12 cellular contexts compared by ENCODE assay signal in genomic region chr14:89324501-89325298, GRCh38.
DNase-seq lines count a peak whose midpoint lies in the region; ATAC-seq, FAIRE-seq and TF ChIP-seq lines count a peak whose summit lies in the region.
"Had no signal": no experiment of that assay in that cellular context is flagged by ENCODE, and none has a peak within 500 bp of the region (broad histone marks: within the 10 kb centered on the region; RNA-seq: fewer than 3 reads in every experiment).

No MANE protein-coding gene starts in this region.

- H2BK120ac ChIP-seq in H1 (replicated peaks; ENCODE audit: low read depth, low read length) = no peak overlapping the region

- H2BK12ac ChIP-seq in H1 (ENCODE audit: low read depth, low read length) = no peak overlapping the region

- WGBS in H1 (ENCODE audit: extremely low coverage in 1 of 2, insufficient coverage in 1 of 2, insufficient read length in 1 of 2, insufficient replicate concordance in 2 of 2, low coverage in 1 of 2, low lambda C conversion rate in 2 of 2, missing lambda C conversion rate in 1 of 2), 2 experiments = 86% methylated on average over 7 of the region's 9 CpGs; no CpG with 5 or more reads in 1 of the 2 experiments

- no peak overlapping the region for H3K27ac ChIP-seq in H1 (ENCODE audit: low read depth, low read length)
- H3K27ac ChIP-seq: vagina had no signal

- H4K8ac ChIP-seq in H1 (ENCODE audit: extremely low read depth, insufficient read depth, low read length) = no peak overlapping the region

- intact Hi-C loops in activated T-helper 2 cell treated with anti-CD3 and anti-CD28 coated beads, Interferon-gamma antibody, Interleukin-2, Interleukin-4, amounts not matched to agents 10 μg/mL and 5 μg/mL and 100 μg/mL, durations not matched to agents 14 hours and 24 hours and 36 hours (cut with micrococcal nuclease) = no loop called here
- intact Hi-C loops in posterior cingulate gyrus (cut with DNase I) = no loop called here

- H2BK15ac ChIP-seq in H1 (ENCODE audit: low read length) = no peak overlapping the region

- TF ChIP-seq POLR2A in H1 (IDR thresholded peaks at IDR 0.05; ENCODE audit: control extremely low read depth in 1 of 2, low read depth in 2 of 2, low read length in 2 of 2) = no peak

- no peak overlapping the region for H3K18ac ChIP-seq in H1 (ENCODE audit: extremely low read depth, low read length)

- no peak overlapping the region for H3K23ac ChIP-seq in H1 (ENCODE audit: insufficient read length)

- no peak overlapping the region; a peak in 1 of 7 replicates for H3K9ac ChIP-seq in H1 (replicated peaks in 1 of 4; ENCODE audit: extremely low read depth in 1 of 4, low read depth in 3 of 4, low read length in 3 of 4)

- H3K4me1 ChIP-seq in H1 (replicated peaks in 1 of 4; ENCODE audit: control insufficient read depth in 3 of 4, insufficient read depth in 4 of 4, low read length in 3 of 4) = no peaks in the 10 kb centered on the region; a peak in 1 of 7 replicates

- H3K79me2 ChIP-seq in H1 (ENCODE audit: control insufficient read depth in 1 of 2, insufficient read depth in 2 of 2, low read length in 2 of 2) = peaks cover 7 to 87% of the 10 kb centered on the region in 2 experiments

- H3K36me3 Mint-ChIP-seq in activated T-helper 2 cell treated with anti-CD3 and anti-CD28 coated beads, Interferon-gamma antibody, Interleukin-2, Interleukin-4, amounts not matched to agents 10 μg/mL and 5 μg/mL and 100 μg/mL, durations not matched to agents 14 hours and 24 hours and 36 hours (ENCODE audit: low read depth) = peaks cover 37% of the 10 kb centered on the region
- peaks cover 24% of the 10 kb centered on the region for H3K36me3 Mint-ChIP-seq in endothelial cell (ENCODE audit: low read depth, unreplicated experiment)

- peaks cover 4% of the 10 kb centered on the region for H3K9me3 Mint-ChIP-seq in activated T-helper 2 cell treated with anti-CD3 and anti-CD28 coated beads, Interferon-gamma antibody, Interleukin-2, Interleukin-4, amounts not matched to agents 10 μg/mL and 5 μg/mL and 100 μg/mL, durations not matched to agents 14 hours and 24 hours and 36 hours
- no peaks in the 10 kb centered on the region for H3K9me3 Mint-ChIP-seq in endothelial cell (ENCODE audit: unreplicated experiment)

- peak; percentile 24 for FAIRE-seq in GM18507 (lab: Jason Lieb, UNC)
- no peak for FAIRE-seq in H1 (lab: Jason Lieb, UNC)
- FAIRE-seq: D721Med had no signal

- no peak overlapping the region for H2AK5ac ChIP-seq in H1 (ENCODE audit: low read depth, low read length)

- ATAC-seq in GM21447 (IDR thresholded peaks at IDR 0.05; ENCODE audit: unreplicated experiment) (peak; percentile 45), HG03342 (IDR thresholded peaks at IDR 0.05; ENCODE audit: unreplicated experiment) (peak; percentile 74), esophagus mucosa (no peak)

- POLR2A ChIA-PET in H1 (lab: Charles Lee; ENCODE audit: partially characterized antibody) = interaction anchor here (0.7 kb wide), 1 partner anchor 9 kb away, joined by 3 read pairs; no protein-coding TSS in a partner anchor

- no peak for TF ChIP-seq RAD21 in H1 (IDR thresholded peaks at IDR 0.05 in 1 of 2, conservative IDR thresholded peaks at IDR 0.05 in 1 of 2; ENCODE audit: low read depth in 2 of 2, low read length in 2 of 2)

- TF ChIP-seq EP300 in H1 (IDR thresholded peaks at IDR 0.05; ENCODE audit: borderline replicate concordance in 1 of 2, low read depth in 2 of 2, low read length in 2 of 2) = no peak

- no peak overlapping the region for H2BK20ac ChIP-seq in H1 (ENCODE audit: low read length)

- H3K79me1 ChIP-seq in H1 (ENCODE audit: low read depth, low read length) = peaks cover 8% of the 10 kb centered on the region

- H3K27ac Mint-ChIP-seq in activated T-helper 2 cell treated with anti-CD3 and anti-CD28 coated beads, Interferon-gamma antibody, Interleukin-2, Interleukin-4, amounts not matched to agents 10 μg/mL and 5 μg/mL and 100 μg/mL, durations not matched to agents 14 hours and 24 hours and 36 hours = no peak overlapping the region
- H3K27ac Mint-ChIP-seq in endothelial cell (ENCODE audit: unreplicated experiment) = no peak overlapping the region

- DNase-seq in GM18507 (ENCODE audit: extremely low spot score, insufficient read length, low read depth) (no peak), H1 (ENCODE audit: low read depth in 1 of 2, low spot score in 2 of 2) (no peak), endothelial cell (ENCODE audit: low spot score) (no peak), posterior cingulate gyrus (no peak)
- DNase-seq in activated T-helper 2 cell treated with anti-CD3 and anti-CD28 coated beads, Interferon-gamma antibody, Interleukin-2, Interleukin-4, amounts not matched to agents 10 μg/mL and 5 μg/mL and 100 μg/mL, durations not matched to agents 14 hours and 24 hours and 36 hours (ENCODE audit: low spot score) = no peak
- DNase-seq: foreskin melanocyte, NCI-H1048 had no signal

- H3K4me3 Mint-ChIP-seq in activated T-helper 2 cell treated with anti-CD3 and anti-CD28 coated beads, Interferon-gamma antibody, Interleukin-2, Interleukin-4, amounts not matched to agents 10 μg/mL and 5 μg/mL and 100 μg/mL, durations not matched to agents 14 hours and 24 hours and 36 hours (ENCODE audit: low read depth) = no peak overlapping the region
- no peak overlapping the region for H3K4me3 Mint-ChIP-seq in endothelial cell (ENCODE audit: unreplicated experiment)

- H2BK5ac ChIP-seq in H1 (ENCODE audit: low read depth, low read length) = peak overlapping the region; percentile 77; the same call in 1 of the 2 replicates

- H3K4me1 Mint-ChIP-seq in activated T-helper 2 cell treated with anti-CD3 and anti-CD28 coated beads, Interferon-gamma antibody, Interleukin-2, Interleukin-4, amounts not matched to agents 10 μg/mL and 5 μg/mL and 100 μg/mL, durations not matched to agents 14 hours and 24 hours and 36 hours (ENCODE audit: low read depth) = peaks cover 30% of the 10 kb centered on the region
- H3K4me1 Mint-ChIP-seq in endothelial cell (ENCODE audit: unreplicated experiment) = peaks cover 4% of the 10 kb centered on the region

- H2AFZ ChIP-seq in H1 (ENCODE audit: low read length) = no peak overlapping the region

- no peak overlapping the region for H3K4me2 ChIP-seq in H1 (ENCODE audit: insufficient read depth in 1 of 2, low read depth in 2 of 2, low read length in 2 of 2)

- CTCF ChIA-PET in H1 (lab: Charles Lee; ENCODE audit: partially characterized antibody) = interaction anchor here (0.5 to 1.5 kb wide), 3 partner anchors 11 to 614 kb away, joined by 3 to 5 read pairs (median 3); no protein-coding TSS in a partner anchor

- no peaks in the 10 kb centered on the region for H3K27me3 Mint-ChIP-seq in activated T-helper 2 cell treated with anti-CD3 and anti-CD28 coated beads, Interferon-gamma antibody, Interleukin-2, Interleukin-4, amounts not matched to agents 10 μg/mL and 5 μg/mL and 100 μg/mL, durations not matched to agents 14 hours and 24 hours and 36 hours (ENCODE audit: low read depth)
- no peaks in the 10 kb centered on the region for H3K27me3 Mint-ChIP-seq in endothelial cell (ENCODE audit: unreplicated experiment)

- no peak overlapping the region for H3K4me3 ChIP-seq in H1 (ENCODE audit: extremely low read depth in 1 of 4, insufficient read depth in 2 of 4, low read depth in 3 of 4, low read length in 4 of 4)
- H3K4me3 ChIP-seq: vagina had no signal

- no peak overlapping the region for H3K14ac ChIP-seq in H1 (ENCODE audit: insufficient read length)

- peaks cover 0 to 36% (median 11%) of the 10 kb centered on the region in 4 experiments; a peak in 7 of 8 replicates for H3K36me3 ChIP-seq in H1 (ENCODE audit: control insufficient read depth in 2 of 4, insufficient read depth in 4 of 4, low read length in 3 of 4)
- H3K36me3 ChIP-seq: vagina had no signal

- no peak overlapping the region for H3K4ac ChIP-seq in H1 (replicated peaks; ENCODE audit: insufficient read length, low read depth, low read length)

- H3K9me3 ChIP-seq in H1 (ENCODE audit: insufficient read depth in 2 of 2, low read depth in 1 of 2, low read length in 1 of 2) = peaks cover 9 to 10% of the 10 kb centered on the region in 2 experiments; a peak in 3 of 4 replicates
- H3K9me3 ChIP-seq: vagina had no signal

- TF ChIP-seq CTCF in H1 (IDR thresholded peaks at IDR 0.05; ENCODE audit: control extremely low read depth in 1 of 3, insufficient read depth in 1 of 3, low read depth in 1 of 3, low read length in 3 of 3) (no peak), endothelial cell (IDR thresholded peaks at IDR 0.05; ENCODE audit: unreplicated experiment) (no peak)

- H3K27me3 ChIP-seq in H1 (replicated peaks in 1 of 4; ENCODE audit: control insufficient read depth in 3 of 4, extremely low read depth in 1 of 4, insufficient read depth in 3 of 4, low read length in 3 of 4) = no peaks in the 10 kb centered on the region
- H3K27me3 ChIP-seq: vagina had no signal

- H4K20me1 ChIP-seq in H1 (replicated peaks in 1 of 2; ENCODE audit: control insufficient read depth in 1 of 2, insufficient read depth in 2 of 2, low read length in 2 of 2) = peaks cover 2 to 5% of the 10 kb centered on the region in 2 experiments

- H4K91ac ChIP-seq in H1 (replicated peaks; ENCODE audit: insufficient read length, low read length) = no peak overlapping the region

- peaks cover 2% of the 10 kb centered on the region; the same call in 1 of the 2 replicates for H3K23me2 ChIP-seq in H1 (ENCODE audit: low read depth, low read length)

- H3K56ac ChIP-seq in H1 (replicated peaks; ENCODE audit: insufficient read length, low read depth, low read length) = no peak overlapping the region

- H4K5ac ChIP-seq in H1 (ENCODE audit: insufficient read length, low read depth, low read length) = no peak overlapping the region

TF ChIP-seq in H1, 55 proteins besides CTCF, POLR2A, EP300 and RAD21 (continues in another document):
- TF ChIP-seq BCL11A (IDR thresholded peaks at IDR 0.05; ENCODE audit: low read depth in 2 of 2, low read length in 2 of 2) = no peak
- no peak for TF ChIP-seq GTF2F1 (IDR thresholded peaks at IDR 0.05; ENCODE audit: borderline replicate concordance, low read depth, low read length)
